Comparison of ENCODE assay signal across 8 cellular contexts in genomic region chr20:45629496-45630100, GRCh38. TPM values are rescaled to one million over a fixed set of nuclear protein-coding genes. Genes with fewer than 3 reads are reported as not detected.
DNase-seq lines count a peak whose midpoint lies in the region; ATAC-seq and TF ChIP-seq lines count a peak whose summit lies in the region.

TSS of gene WFDC10A (plus strand) at chr20:45629739. CDS start at chr20:45629814, 75 bp downstream.

- 3 to 9% methylated on average over 7 to 8 of the region's 9 CpGs for WGBS in gastroesophageal sphincter (ENCODE audit: low coverage in 1 of 2), 2 donors
- WGBS in prostate gland = 12% methylated on average over 9 of the region's 9 CpGs

- H3K27ac Mint-ChIP-seq in activated CD4-positive, alpha-beta memory T cell treated with anti-CD3 and anti-CD28 coated beads, Interleukin-2, amount 10 ng/mL, durations not matched to agents 7 days and 5 days = no peak within 1 kb of the TSS

- no peaks in the 10 kb centered on the region for H3K4me1 Mint-ChIP-seq in activated CD4-positive, alpha-beta memory T cell treated with anti-CD3 and anti-CD28 coated beads, Interleukin-2, amount 10 ng/mL, durations not matched to agents 7 days and 5 days

- TF ChIP-seq POLR2A in gastroesophageal sphincter (IDR thresholded peaks at IDR 0.05) (no peak), prostate gland (IDR thresholded peaks at IDR 0.05) (no peak)

- CTCF ChIA-PET in activated CD4-positive, alpha-beta memory T cell treated with anti-CD3 and anti-CD28 coated beads, Interleukin-2, amount 10 ng/mL, durations not matched to agents 7 days and 5 days (lab: Charles Lee) = interaction anchor here (0.6 to 1.7 kb wide), 4 partner anchors 12 to 142 kb away, joined by 3 to 16 read pairs (median 4); no protein-coding TSS in a partner anchor

- H3K4me1 ChIP-seq in gastroesophageal sphincter (peaks cover 0 to 6% (median 0%) of the 10 kb centered on the region in 3 donors), prostate gland (replicated peaks) (no peaks in the 10 kb centered on the region)

- H3K4me3 Mint-ChIP-seq in activated CD4-positive, alpha-beta memory T cell treated with anti-CD3 and anti-CD28 coated beads, Interleukin-2, amount 10 ng/mL, durations not matched to agents 7 days and 5 days = no peak within 1 kb of the TSS

- peaks cover 23% of the 10 kb centered on the region for H3K27me3 Mint-ChIP-seq in activated CD4-positive, alpha-beta memory T cell treated with anti-CD3 and anti-CD28 coated beads, Interleukin-2, amount 10 ng/mL, durations not matched to agents 7 days and 5 days

- DNase-seq in AG09319 (ENCODE audit: extremely low read depth, low read depth) (no peak), NCI-H2029 (lab: John Stamatoyannopoulos, UW) (peak; percentile 55), prostate gland (ENCODE audit: low spot score) (no peak)
- DNase-seq in activated CD4-positive, alpha-beta memory T cell treated with anti-CD3 and anti-CD28 coated beads, Interleukin-2, amount 10 ng/mL, durations not matched to agents 7 days and 5 days = peak; percentile 23

- H3K27ac ChIP-seq in gastroesophageal sphincter (no peak within 1 kb of the TSS), prostate gland (no peak within 1 kb of the TSS)

- POLR2A ChIA-PET in activated CD4-positive, alpha-beta memory T cell treated with anti-CD3 and anti-CD28 coated beads, Interleukin-2, amount 10 ng/mL, durations not matched to agents 7 days and 5 days (lab: Charles Lee) = no interaction called here

- intact Hi-C loops in prostate gland (cut with DNase I) = no loop called here

- no peaks in the 10 kb centered on the region for H3K36me3 Mint-ChIP-seq in activated CD4-positive, alpha-beta memory T cell treated with anti-CD3 and anti-CD28 coated beads, Interleukin-2, amount 10 ng/mL, durations not matched to agents 7 days and 5 days (ENCODE audit: low read depth)

- ATAC-seq in gastroesophageal sphincter = peak; percentile 78
- ATAC-seq in GM19395 (IDR thresholded peaks at IDR 0.05; ENCODE audit: unreplicated experiment) = no peak
- ATAC-seq in HG03521 (IDR thresholded peaks at IDR 0.05; ENCODE audit: unreplicated experiment) = no peak

- no peak within 1 kb of the TSS for H3K4me3 ChIP-seq in gastroesophageal sphincter
- H3K4me3 ChIP-seq in prostate gland = no peak within 1 kb of the TSS

- H3K9me3 Mint-ChIP-seq in activated CD4-positive, alpha-beta memory T cell treated with anti-CD3 and anti-CD28 coated beads, Interleukin-2, amount 10 ng/mL, durations not matched to agents 7 days and 5 days = no peaks in the 10 kb centered on the region

- peaks cover 7% of the 10 kb centered on the region for H3K27me3 ChIP-seq in gastroesophageal sphincter
- no peaks in the 10 kb centered on the region for H3K27me3 ChIP-seq in prostate gland (replicated peaks; ENCODE audit: insufficient read depth)

- TF ChIP-seq CTCF in AG09319 (IDR thresholded peaks at IDR 0.05; ENCODE audit: low read depth, low read length) = peak; percentile 79
- TF ChIP-seq CTCF in GM12874 (IDR thresholded peaks at IDR 0.05; ENCODE audit: insufficient read depth, low read depth, low read length) = peak; percentile 78
- peak in 3 of 4 experiments; percentile 21 to 49 (median 42) for TF ChIP-seq CTCF in gastroesophageal sphincter (IDR thresholded peaks at IDR 0.05)
- peak in 3 of 4 experiments; percentile 14 to 53 (median 16) for TF ChIP-seq CTCF in prostate gland (IDR thresholded peaks at IDR 0.05)

- H3K36me3 ChIP-seq in gastroesophageal sphincter = no peaks in the 10 kb centered on the region
- H3K36me3 ChIP-seq in prostate gland = no peaks in the 10 kb centered on the region

- no peak for TF ChIP-seq EP300 in gastroesophageal sphincter (IDR thresholded peaks at IDR 0.05)

- H3K9me3 ChIP-seq in gastroesophageal sphincter = no peaks in the 10 kb centered on the region
- no peaks in the 10 kb centered on the region for H3K9me3 ChIP-seq in prostate gland

RNA-seq across cellular contexts. Expression of gene WFDC10A, which starts in this region (rescaled TPM):
- total RNA-seq in activated CD4-positive, alpha-beta memory T cell treated with anti-CD3 and anti-CD28 coated beads, Interleukin-2, amount 10 ng/mL, durations not matched to agents 7 days and 5 days = not detected
- total RNA-seq in gastroesophageal sphincter = not detected
- total RNA-seq in prostate gland = not detected

Comparison
In these comparisons a context has a peak if more than half of its experiments do, and no peak if none do; other contexts are left out.
1. Peak in DNase-seq in activated CD4-positive, alpha-beta memory T cell treated with anti-CD3 and anti-CD28 coated beads, Interleukin-2, amount 10 ng/mL, durations not matched to agents 7 days and 5 days; RNA of the gene not detected or under 1 TPM.
2. Peak in ATAC-seq in gastroesophageal sphincter; RNA of the gene not detected or under 1 TPM.
3. CTCF ChIP-seq: peak in every context shown above with its lines; median percentile 79 in AG09319; 78 in GM12874; 42 in gastroesophageal sphincter; 16 in prostate gland.